ENCODE assay signal across 9 cellular contexts in the genomic region with DNA sequence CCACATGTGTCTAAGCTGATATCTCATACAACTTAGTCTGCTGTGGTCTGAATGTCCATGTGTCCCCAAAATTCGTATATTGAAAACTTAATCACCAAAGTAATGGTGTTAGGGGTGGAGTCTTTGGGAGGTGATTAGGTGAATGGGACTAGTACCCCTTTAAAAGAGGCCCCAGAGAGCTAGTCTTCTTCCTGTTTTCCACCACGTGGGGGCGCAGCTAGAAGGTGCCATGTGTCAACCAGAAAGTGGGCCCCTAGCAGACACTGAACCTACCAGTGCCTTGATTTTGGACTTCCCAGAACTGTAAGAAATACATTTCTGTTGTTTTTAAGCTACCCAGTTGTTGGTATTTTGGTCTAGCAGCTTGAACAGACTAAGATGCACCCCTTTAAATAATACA.
A peak's percentile ranks its signal among the peaks of the same experiment; 100 is the strongest.
DNase-seq lines count a peak whose midpoint lies in the region; ATAC-seq and TF ChIP-seq lines count a peak whose summit lies in the region.
"Had no signal": no experiment of that assay in that cellular context is flagged by ENCODE, and none has a peak within 500 bp of the region (broad histone marks: within the 10 kb centered on the region; RNA-seq: fewer than 3 reads in every experiment).

No MANE protein-coding gene starts in this region.

- peaks cover 18% of the 10 kb centered on the region for H3K9me3 Mint-ChIP-seq in activated naive CD8-positive, alpha-beta T cell treated with anti-CD3 and anti-CD28 coated beads for 36 hours

- H3K27ac Mint-ChIP-seq in activated naive CD8-positive, alpha-beta T cell treated with anti-CD3 and anti-CD28 coated beads for 36 hours: no peak overlapping the region
- H3K27ac Mint-ChIP-seq: brain had no signal

- H3K4me3 Mint-ChIP-seq in activated naive CD8-positive, alpha-beta T cell treated with anti-CD3 and anti-CD28 coated beads for 36 hours: no peak overlapping the region
- H3K4me3 Mint-ChIP-seq: brain had no signal

- H3K4me1 Mint-ChIP-seq in activated naive CD8-positive, alpha-beta T cell treated with anti-CD3 and anti-CD28 coated beads for 36 hours: no peaks in the 10 kb centered on the region

- ATAC-seq in GM21576 (IDR thresholded peaks at IDR 0.05; ENCODE audit: unreplicated experiment): no peak

- H3K27me3 Mint-ChIP-seq in activated naive CD8-positive, alpha-beta T cell treated with anti-CD3 and anti-CD28 coated beads for 36 hours: no peaks in the 10 kb centered on the region
- H3K27me3 Mint-ChIP-seq: brain had no signal

- TF ChIP-seq CTCF in LNCAP (IDR thresholded peaks at IDR 0.05): peak; percentile 47; the same call in 1 of the 2 replicates

- peaks cover 5% of the 10 kb centered on the region for H3K36me3 Mint-ChIP-seq in activated naive CD8-positive, alpha-beta T cell treated with anti-CD3 and anti-CD28 coated beads for 36 hours
- H3K36me3 Mint-ChIP-seq: brain had no signal

- peak; percentile 69 for DNase-seq in activated CD8-positive, alpha-beta memory T cell treated with anti-CD3 and anti-CD28 coated beads, Interleukin-2, amount 50 U/mL, for 48 hours
- no peak for DNase-seq in activated CD8-positive, alpha-beta memory T cell treated with anti-CD3 and anti-CD28 coated beads, Interleukin-2, amount 50 U/mL, for 4 hours
- DNase-seq in activated naive CD8-positive, alpha-beta T cell treated with anti-CD3 and anti-CD28 coated beads for 36 hours: peak; percentile 33
- peak; percentile 51 for DNase-seq in left kidney (ENCODE audit: low read depth, low spot score)
- no peak for DNase-seq in superior temporal gyrus (ENCODE audit: extremely low spot score)
- no peak for DNase-seq in D341Med (ENCODE audit: low spot score)

Comparison
In these comparisons a context has a peak if more than half of its experiments do, and no peak if none do; other contexts are left out.
1. DNase-seq: peak in activated CD8-positive, alpha-beta memory T cell treated with anti-CD3 and anti-CD28 coated beads, Interleukin-2, amount 50 U/mL, for 48 hours (single experiment), activated naive CD8-positive, alpha-beta T cell treated with anti-CD3 and anti-CD28 coated beads for 36 hours (single experiment) and left kidney (single experiment); none in activated CD8-positive, alpha-beta memory T cell treated with anti-CD3 and anti-CD28 coated beads, Interleukin-2, amount 50 U/mL, for 4 hours (single experiment), superior temporal gyrus (single experiment) and D341Med (single experiment).